Comparison of ENCODE assay signal across 8 cellular contexts in genomic region chr7:148941598-148942280, GRCh38. TPM values are rescaled to one million over a fixed set of nuclear protein-coding genes. Genes with fewer than 3 reads are reported as not detected.
DNase-seq lines count a peak whose midpoint lies in the region; ATAC-seq, FAIRE-seq and TF ChIP-seq lines count a peak whose summit lies in the region.

No MANE protein-coding gene starts in this region.

- H3K36me3 ChIP-seq in HepG2 (replicated peaks in 1 of 2; ENCODE audit: control insufficient read depth in 1 of 2, insufficient read depth in 2 of 2, low read length in 2 of 2), result no peaks in the 10 kb centered on the region

- H3K27ac Mint-ChIP-seq in WTC11, result peak overlapping the region; percentile 72; the same call in 1 of the 2 replicates

- H3K4me1 Mint-ChIP-seq in WTC11, result peaks cover 5% of the 10 kb centered on the region

- no peaks in the 10 kb centered on the region for H3K9me3 Mint-ChIP-seq in WTC11

- in situ Hi-C loops in HepG2 (cut with HindIII; ENCODE audit: extremely low pct_ligation_motif_present, low pct_unique_long_range_greater_than_20kb), result no loop called here

- POLR2A ChIA-PET in WTC11 (lab: Charles Lee) (interaction anchor here (0.7 to 1.5 kb wide), 2 partner anchors 58 to 369 kb away, joined by 6 read pairs; partner anchors contain the start of gene EZH2), HepG2 (lab: Yijun Ruan, JAX) (interaction anchor here (0.6 to 1.5 kb wide), 8 partner anchors 17 to 241 kb away, joined by 3 to 7 read pairs (median 5); no protein-coding TSS in a partner anchor)

- H4K20me1 ChIP-seq in HepG2 (ENCODE audit: insufficient read depth, low read length), result no peaks in the 10 kb centered on the region

- H3K4me3 ChIP-seq in choroid plexus epithelial cell (ENCODE audit: low read depth, low read length) (peak overlapping the region; percentile 86), HepG2 (replicated peaks in 1 of 3; ENCODE audit: insufficient read depth in 1 of 3, low read depth in 2 of 3, low read length in 3 of 3) (peak overlapping the region; percentile 81 to 91 (median 88))

- DNase-seq in NCI-H2171 treated with DMSO at 0.1 percent for 48 hours (lab: John Stamatoyannopoulos, UW) (peak; percentile 84), WTC11 (ENCODE audit: low spot score) (peak; percentile 73), choroid plexus epithelial cell (ENCODE audit: low read depth) (peak; percentile 59), HepG2 (ENCODE audit: low spot score) (peak; percentile 84)
- DNase-seq in stimulated activated CD4-positive, alpha-beta T cell treated with anti-CD3 and anti-CD28 coated beads, Interleukin-2, amount 100 ng/mL, for 48 hours, result peak; percentile 51 to 54

- BruUV-seq in HepG2 (replicated peaks; lab: Mats Ljungman, UMichigan), result no TSS peak

- no peaks in the 10 kb centered on the region; a peak in 1 of 5 replicates for H3K27me3 ChIP-seq in HepG2 (ENCODE audit: control insufficient read depth in 1 of 2, insufficient read depth in 2 of 2, low read length in 2 of 2)

- H3K27me3 Mint-ChIP-seq in WTC11 (ENCODE audit: low read depth), result peaks cover 4% of the 10 kb centered on the region

- H3K4me3 Mint-ChIP-seq in WTC11, result peak overlapping the region; percentile 91

- no peak overlapping the region for H2AFZ ChIP-seq in HepG2 (ENCODE audit: low read length)

- TF ChIP-seq EP300 in HepG2 (IDR thresholded peaks at IDR 0.05; ENCODE audit: low read depth in 2 of 2, low read length in 2 of 2) (no peak), HepG2 (CRISPR knock-in tag; IDR thresholded peaks at IDR 0.05; ENCODE audit: borderline replicate concordance) (no peak)

- peak overlapping the region; percentile 84 for H3K27ac ChIP-seq in HepG2 (ENCODE audit: extremely low read length, insufficient read depth, low read length)

- no peaks in the 10 kb centered on the region for H3K36me3 Mint-ChIP-seq in WTC11

- under 1% methylated on average over 17 of the region's 17 CpGs for WGBS in HepG2 (ENCODE audit: low lambda C conversion rate)

- CTCF ChIA-PET in WTC11 (lab: Charles Lee), result interaction anchor here (0.8 to 2.3 kb wide), 13 partner anchors 21 to 367 kb away, joined by 3 to 18 read pairs (median 4); partner anchors contain the start of gene CUL1
- CTCF ChIA-PET in HepG2 (lab: Yijun Ruan, JAX; ENCODE audit: low intra/inter-chr PET ratio, low total read pairs), result interaction anchor here (1.0 kb wide), 1 partner anchor 85 kb away, joined by 3 read pairs; no protein-coding TSS in a partner anchor

- H3K79me2 ChIP-seq in HepG2 (ENCODE audit: insufficient read depth, low read length), result no peaks in the 10 kb centered on the region

- ATAC-seq in HG03066 (IDR thresholded peaks at IDR 0.05; ENCODE audit: low read depth, unreplicated experiment) (peak; percentile 46), WTC11 (peak; percentile 88), HepG2 (peak; percentile 89), HG03469 (IDR thresholded peaks at IDR 0.05; ENCODE audit: unreplicated experiment) (no peak)

- intact Hi-C loops in HepG2 (cut with micrococcal nuclease; ENCODE audit: unreplicated experiment), result loop anchor here (1.0 to 2.0 kb wide), 3 partner anchors 22 to 85 kb away; no protein-coding TSS in a partner anchor

- no peaks in the 10 kb centered on the region for H3K9me3 ChIP-seq in HepG2 (ENCODE audit: low read length)

- H3K4me1 ChIP-seq in HepG2 (ENCODE audit: insufficient read depth, low read length), result peaks cover 17% of the 10 kb centered on the region

- no peak for TF ChIP-seq POLR2A in HepG2 (IDR thresholded peaks at IDR 0.05; ENCODE audit: insufficient read depth in 1 of 2, low read depth in 2 of 2, low read length in 2 of 2)

- TF ChIP-seq CTCF in GM12874 (IDR thresholded peaks at IDR 0.05; ENCODE audit: insufficient read depth, low read depth, low read length), result peak; percentile 27; the same call in 1 of the 2 replicates
- no peak for TF ChIP-seq CTCF in WTC11 (IDR thresholded peaks at IDR 0.05)
- TF ChIP-seq CTCF in choroid plexus epithelial cell (conservative IDR thresholded peaks at IDR 0.05; ENCODE audit: low read depth, low read length), result peak; percentile 66
- peak; percentile 56 for TF ChIP-seq CTCF in HepG2 (CRISPR knock-in tag; IDR thresholded peaks at IDR 0.05)

- FAIRE-seq in HepG2 (lab: Jason Lieb, UNC), result peak; percentile 44

- peak overlapping the region; percentile 85 for H3K9ac ChIP-seq in HepG2 (ENCODE audit: insufficient read depth, low read depth, low read length)

- H3K4me2 ChIP-seq in HepG2 (ENCODE audit: low read depth, low read length), result peak overlapping the region; percentile 93

- TF ChIP-seq RAD21 in HepG2 (CRISPR knock-in tag; IDR thresholded peaks at IDR 0.05), result 0 out of 2 replicates have a peak, but pooled peaks have one; percentile 22

TF ChIP-seq in WTC11, 78 proteins besides CTCF, POLR2A, EP300 and RAD21:
- TF ChIP-seq NR1H2 (CRISPR knock-in tag; IDR thresholded peaks at IDR 0.05) (no peak), TP53 (CRISPR knock-in tag; IDR thresholded peaks at IDR 0.05) (no peak), ERG (CRISPR knock-in tag; IDR thresholded peaks at IDR 0.05) (no peak), USF1 (CRISPR knock-in tag; IDR thresholded peaks at IDR 0.05) (no peak), JAZF1 (CRISPR knock-in tag; IDR thresholded peaks at IDR 0.05) (no peak), FOXJ3 (CRISPR knock-in tag; IDR thresholded peaks at IDR 0.05; ENCODE audit: borderline replicate concordance) (no peak)

TF ChIP-seq in HepG2, 621 proteins besides CTCF, POLR2A, EP300 and RAD21 (continues in another document):
- no peak for TF ChIP-seq ZNF557 (CRISPR knock-in tag; IDR thresholded peaks at IDR 0.05)
- TF ChIP-seq RBM22 (optimal IDR thresholded peaks at IDR 0.05; ENCODE audit: low read length), result no peak
- peak; percentile 38; the same call in 1 of the 2 replicates for TF ChIP-seq ZNF644 (CRISPR knock-in tag; IDR thresholded peaks at IDR 0.05; ENCODE audit: low read depth)
- TF ChIP-seq ZNF354B (CRISPR knock-in tag; IDR thresholded peaks at IDR 0.05), result no peak
- 0 out of 2 replicates have a peak, but pooled peaks have one; percentile 59 for TF ChIP-seq ZMYM2 (CRISPR knock-in tag; IDR thresholded peaks at IDR 0.05)
- no peak for TF ChIP-seq HNF1B (CRISPR knock-in tag; IDR thresholded peaks at IDR 0.05)
- TF ChIP-seq PATZ1 (CRISPR knock-in tag; IDR thresholded peaks at IDR 0.05), result peak; percentile 37; the same call in 1 of the 2 replicates
- no peak for TF ChIP-seq ZNF737 (CRISPR knock-in tag; IDR thresholded peaks at IDR 0.05; ENCODE audit: borderline replicate concordance)
- no peak for TF ChIP-seq ZNF431 (CRISPR knock-in tag; IDR thresholded peaks at IDR 0.05; ENCODE audit: borderline replicate concordance, low read depth)
- no peak for TF ChIP-seq ATF1 (CRISPR knock-in tag; IDR thresholded peaks at IDR 0.05)
- no peak for TF ChIP-seq MEIS1 (CRISPR knock-in tag; IDR thresholded peaks at IDR 0.05; ENCODE audit: borderline replicate concordance)

RNA-seq across cellular contexts. Expression of gene EZH2, which starts 57.6 kb away (rescaled TPM):
- total RNA-seq in WTC11 (2021) (28.5 to 35.4 TPM (median 28.6 TPM) in 3 replicates), HepG2 (2016; rRNA removed; fragmentation: Illumina TruSeq; extraction: Trizol) (30.4 and 34.3 TPM in 2 replicates)
- total RNA-seq in HepG2 (2016; cell fraction: cytosol; rRNA removed; fragmentation: Illumina TruSeq; extraction: Trizol; ENCODE audit: low read depth), result 13.9 and 14.3 TPM in 2 replicates
- total RNA-seq in HepG2 (2016; cell fraction: insoluble cytoplasmic fraction; rRNA removed; fragmentation: Illumina TruSeq; extraction: Trizol), result 29.1 and 32.6 TPM in 2 replicates
- 15.3 and 18.4 TPM in 2 replicates for total RNA-seq in HepG2 (2016; cell fraction: membrane; rRNA removed; fragmentation: Illumina TruSeq; extraction: Trizol)
- total RNA-seq in HepG2 (2016; cell fraction: nucleus; rRNA removed; fragmentation: Illumina TruSeq; extraction: Trizol), result 42.5 and 46.2 TPM in 2 replicates
- 18.2 and 26.0 TPM in 2 replicates for polyA plus RNA-seq in HepG2 (2011; rRNA removed)
- 8.4 and 9.7 TPM in 2 replicates for polyA plus RNA-seq in HepG2 (2011; cell fraction: cytosol; rRNA removed)
- polyA plus RNA-seq in HepG2 (2011; cell fraction: nucleus; rRNA removed), result 45.8 and 55.1 TPM in 2 replicates
- polyA plus RNA-seq in HepG2 (2012), result 13.6 and 17.0 TPM in 2 replicates
- polyA plus RNA-seq in HepG2 (2016; cell fraction: cytosol; fragmentation: Illumina TruSeq; extraction: Trizol; ENCODE audit: low read depth), result 5.1 and 5.3 TPM in 2 replicates
- 36.1 and 37.6 TPM in 2 replicates for polyA plus RNA-seq in HepG2 (2016; cell fraction: insoluble cytoplasmic fraction; fragmentation: Illumina TruSeq; extraction: Trizol; ENCODE audit: low read depth)
- 9.1 and 10.1 TPM in 2 replicates for polyA plus RNA-seq in HepG2 (2016; cell fraction: membrane; fragmentation: Illumina TruSeq; extraction: Trizol; ENCODE audit: low read depth)
- 84.1 and 90.6 TPM in 2 replicates for polyA plus RNA-seq in HepG2 (2016; cell fraction: nucleus; fragmentation: Illumina TruSeq; extraction: Trizol; ENCODE audit: insufficient read depth, low read depth)
- 7.3 and 35.4 TPM in 2 replicates for polyA minus RNA-seq in HepG2 (2011; rRNA and poly(A)+ RNA removed; ENCODE audit: low replicate concordance)
- 6.2 and 7.2 TPM in 2 replicates for polyA minus RNA-seq in HepG2 (2011; cell fraction: cytosol; rRNA and poly(A)+ RNA removed)
- 42.3 and 48.2 TPM in 2 replicates for polyA minus RNA-seq in HepG2 (2011; cell fraction: nucleus; rRNA and poly(A)+ RNA removed)
